1 cellular context compared by ENCODE assay signal in genomic region chr1:156963621-156964020, GRCh38.
TF ChIP-seq lines count a peak whose summit lies in the region.

No MANE protein-coding gene starts in this region.

TF ChIP-seq in K562, 482 proteins besides CTCF, POLR2A, EP300 and RAD21 (continued from another document):
- TF ChIP-seq, protein P1, sequence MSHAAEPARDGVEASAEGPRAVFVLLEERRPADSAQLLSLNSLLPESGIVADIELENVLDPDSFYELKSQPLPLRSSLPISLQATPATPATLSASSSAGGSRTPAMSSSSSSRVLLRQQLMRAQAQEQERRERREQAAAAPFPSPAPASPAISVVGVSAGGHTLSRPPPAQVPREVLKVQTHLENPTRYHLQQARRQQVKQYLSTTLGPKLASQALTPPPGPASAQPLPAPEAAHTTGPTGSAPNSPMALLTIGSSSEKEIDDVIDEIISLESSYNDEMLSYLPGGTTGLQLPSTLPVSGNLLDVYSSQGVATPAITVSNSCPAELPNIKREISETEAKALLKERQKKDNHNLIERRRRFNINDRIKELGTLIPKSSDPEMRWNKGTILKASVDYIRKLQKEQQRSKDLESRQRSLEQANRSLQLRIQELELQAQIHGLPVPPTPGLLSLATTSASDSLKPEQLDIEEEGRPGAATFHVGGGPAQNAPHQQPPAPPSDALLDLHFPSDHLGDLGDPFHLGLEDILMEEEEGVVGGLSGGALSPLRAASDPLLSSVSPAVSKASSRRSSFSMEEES (CRISPR knock-in tag; IDR thresholded peaks at IDR 0.05), result peak; percentile 97
- TF ChIP-seq, protein P2, sequence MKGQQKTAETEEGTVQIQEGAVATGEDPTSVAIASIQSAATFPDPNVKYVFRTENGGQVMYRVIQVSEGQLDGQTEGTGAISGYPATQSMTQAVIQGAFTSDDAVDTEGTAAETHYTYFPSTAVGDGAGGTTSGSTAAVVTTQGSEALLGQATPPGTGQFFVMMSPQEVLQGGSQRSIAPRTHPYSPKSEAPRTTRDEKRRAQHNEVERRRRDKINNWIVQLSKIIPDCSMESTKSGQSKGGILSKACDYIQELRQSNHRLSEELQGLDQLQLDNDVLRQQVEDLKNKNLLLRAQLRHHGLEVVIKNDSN (CRISPR knock-in tag; IDR thresholded peaks at IDR 0.05), result peak; percentile 70
- TF ChIP-seq ZNF699 (CRISPR knock-in tag; IDR thresholded peaks at IDR 0.05; ENCODE audit: insufficient replicate concordance), result no peak
- TF ChIP-seq CHAMP1 (IDR thresholded peaks at IDR 0.05), result no peak
- TF ChIP-seq NRF1 (conservative IDR thresholded peaks at IDR 0.05 in 1 of 2, IDR thresholded peaks at IDR 0.05 in 1 of 2), result no peak
- TF ChIP-seq USF2 (CRISPR knock-in tag; IDR thresholded peaks at IDR 0.05), result peak; percentile 59
- TF ChIP-seq TOE1 (IDR thresholded peaks at IDR 0.05; ENCODE audit: borderline replicate concordance), result peak; percentile 88
- no peak for TF ChIP-seq TOE1 (CRISPR knock-in tag; IDR thresholded peaks at IDR 0.05; ENCODE audit: borderline replicate concordance, low read depth)
- TF ChIP-seq ZNF274 (IDR thresholded peaks at IDR 0.05; ENCODE audit: borderline replicate concordance, low read depth, low read length), result no peak
- TF ChIP-seq ELF1 (tag; IDR thresholded peaks at IDR 0.05), result peak; percentile 60; the same call in 1 of the 2 replicates
- TF ChIP-seq POLR2AphosphoS2 (IDR thresholded peaks at IDR 0.05; ENCODE audit: low read length), result no peak
- TF ChIP-seq, protein P3, sequence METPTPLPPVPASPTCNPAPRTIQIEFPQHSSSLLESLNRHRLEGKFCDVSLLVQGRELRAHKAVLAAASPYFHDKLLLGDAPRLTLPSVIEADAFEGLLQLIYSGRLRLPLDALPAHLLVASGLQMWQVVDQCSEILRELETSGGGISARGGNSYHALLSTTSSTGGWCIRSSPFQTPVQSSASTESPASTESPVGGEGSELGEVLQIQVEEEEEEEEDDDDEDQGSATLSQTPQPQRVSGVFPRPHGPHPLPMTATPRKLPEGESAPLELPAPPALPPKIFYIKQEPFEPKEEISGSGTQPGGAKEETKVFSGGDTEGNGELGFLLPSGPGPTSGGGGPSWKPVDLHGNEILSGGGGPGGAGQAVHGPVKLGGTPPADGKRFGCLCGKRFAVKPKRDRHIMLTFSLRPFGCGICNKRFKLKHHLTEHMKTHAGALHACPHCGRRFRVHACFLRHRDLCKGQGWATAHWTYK (CRISPR knock-in tag; IDR thresholded peaks at IDR 0.05), result no peak
- TF ChIP-seq ETV5 (CRISPR knock-in tag; IDR thresholded peaks at IDR 0.05; ENCODE audit: low read depth), result no peak
- no peak for TF ChIP-seq SMARCB1 (IDR thresholded peaks at IDR 0.05; ENCODE audit: insufficient read length, low read depth)
- TF ChIP-seq ETV1 (tag; conservative IDR thresholded peaks at IDR 0.05; ENCODE audit: low read depth), result 0 out of 2 replicates have a peak, but pooled peaks have one; percentile 5
- TF ChIP-seq PHB (CRISPR knock-in tag; IDR thresholded peaks at IDR 0.05), result no peak
- TF ChIP-seq HMGN3 (IDR thresholded peaks at IDR 0.05; ENCODE audit: borderline replicate concordance, extremely low read depth, insufficient read length, low read depth, low read length), result no peak
- TF ChIP-seq, protein P4, sequence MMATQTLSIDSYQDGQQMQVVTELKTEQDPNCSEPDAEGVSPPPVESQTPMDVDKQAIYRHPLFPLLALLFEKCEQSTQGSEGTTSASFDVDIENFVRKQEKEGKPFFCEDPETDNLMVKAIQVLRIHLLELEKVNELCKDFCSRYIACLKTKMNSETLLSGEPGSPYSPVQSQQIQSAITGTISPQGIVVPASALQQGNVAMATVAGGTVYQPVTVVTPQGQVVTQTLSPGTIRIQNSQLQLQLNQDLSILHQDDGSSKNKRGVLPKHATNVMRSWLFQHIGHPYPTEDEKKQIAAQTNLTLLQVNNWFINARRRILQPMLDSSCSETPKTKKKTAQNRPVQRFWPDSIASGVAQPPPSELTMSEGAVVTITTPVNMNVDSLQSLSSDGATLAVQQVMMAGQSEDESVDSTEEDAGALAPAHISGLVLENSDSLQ (IDR thresholded peaks at IDR 0.05), result peak; percentile 86
- no peak for TF ChIP-seq ZNF780A (CRISPR knock-in tag; IDR thresholded peaks at IDR 0.05)
- no peak for TF ChIP-seq TAF15 (IDR thresholded peaks at IDR 0.05; ENCODE audit: low read depth, low read length)
- TF ChIP-seq EZH2 (IDR thresholded peaks at IDR 0.05; ENCODE audit: borderline replicate concordance, low read depth, low read length), result no peak
- peak in 1 of 2 experiments; percentile 85; a peak in 3 of 4 replicates for TF ChIP-seq RCOR1 (IDR thresholded peaks at IDR 0.05; ENCODE audit: borderline replicate concordance in 1 of 2, low read depth in 2 of 2, low read length in 2 of 2)
- TF ChIP-seq POLR2G (IDR thresholded peaks at IDR 0.05; ENCODE audit: low read depth, low read length), result no peak
- TF ChIP-seq KDM1A (IDR thresholded peaks at IDR 0.05), result peak; percentile 69 to 81
- TF ChIP-seq XRCC3 (IDR thresholded peaks at IDR 0.05), result no peak
- no peak for TF ChIP-seq ZNF24 (IDR thresholded peaks at IDR 0.05)
- no peak for TF ChIP-seq SRF (CRISPR knock-in tag; IDR thresholded peaks at IDR 0.05)
- no peak for TF ChIP-seq HSF4 (CRISPR knock-in tag; IDR thresholded peaks at IDR 0.05; ENCODE audit: borderline replicate concordance)
- TF ChIP-seq ZC3H11A (IDR thresholded peaks at IDR 0.05; ENCODE audit: low read depth, low read length), result no peak
- no peak for TF ChIP-seq RBBP5 (IDR thresholded peaks at IDR 0.05; ENCODE audit: borderline replicate concordance, insufficient read depth, low read length, poor library complexity, severe bottlenecking)
- TF ChIP-seq DIDO1 (tag; IDR thresholded peaks at IDR 0.05; ENCODE audit: low read depth), result no peak
